In the genomic region with DNA sequence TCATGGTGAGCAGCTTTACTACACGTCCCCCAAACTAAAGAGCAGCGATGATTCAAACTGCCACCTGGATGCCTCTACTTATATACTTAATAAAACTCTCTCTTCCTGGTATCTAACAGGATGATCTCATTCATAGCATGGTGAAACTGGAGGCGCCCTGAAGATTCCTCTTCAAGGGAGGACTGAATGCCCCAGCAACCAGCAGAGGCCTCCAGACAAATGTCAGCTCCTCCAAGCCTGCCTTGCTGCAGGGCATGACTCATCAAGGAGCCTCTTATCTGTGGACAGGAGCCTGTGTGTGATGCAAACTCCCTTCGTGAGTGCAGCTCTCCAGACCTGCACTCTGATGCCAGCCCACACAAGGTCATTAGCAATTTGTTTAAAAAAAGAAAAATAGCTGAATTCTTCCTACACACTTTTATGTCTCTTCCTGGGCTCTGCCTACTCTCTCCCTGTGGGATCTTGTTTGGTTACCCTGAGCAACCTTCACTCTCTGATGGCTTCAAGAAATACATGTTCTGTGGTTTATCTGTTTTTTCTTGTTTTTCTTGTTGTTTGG, we compare ENCODE assay signal across 1 cellular context.
TF ChIP-seq lines count a peak whose summit lies in the region.

No MANE protein-coding gene starts in this region.

TF ChIP-seq in WTC11, 78 proteins besides CTCF, POLR2A, EP300 and RAD21 (continued from another document):
- TF ChIP-seq STAT6 (CRISPR knock-in tag; conservative IDR thresholded peaks at IDR 0.05; ENCODE audit: low read depth) (no peak), EMX1 (CRISPR knock-in tag; IDR thresholded peaks at IDR 0.05) (no peak), TEAD4 (CRISPR knock-in tag; IDR thresholded peaks at IDR 0.05) (no peak), CBFB (CRISPR knock-in tag; IDR thresholded peaks at IDR 0.05; ENCODE audit: low read depth) (no peak)
- TF ChIP-seq, protein P1, sequence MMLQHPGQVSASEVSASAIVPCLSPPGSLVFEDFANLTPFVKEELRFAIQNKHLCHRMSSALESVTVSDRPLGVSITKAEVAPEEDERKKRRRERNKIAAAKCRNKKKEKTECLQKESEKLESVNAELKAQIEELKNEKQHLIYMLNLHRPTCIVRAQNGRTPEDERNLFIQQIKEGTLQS (CRISPR knock-in tag; conservative IDR thresholded peaks at IDR 0.05): no peak
- TF ChIP-seq, protein P2, sequence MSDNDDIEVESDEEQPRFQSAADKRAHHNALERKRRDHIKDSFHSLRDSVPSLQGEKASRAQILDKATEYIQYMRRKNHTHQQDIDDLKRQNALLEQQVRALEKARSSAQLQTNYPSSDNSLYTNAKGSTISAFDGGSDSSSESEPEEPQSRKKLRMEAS (CRISPR knock-in tag; IDR thresholded peaks at IDR 0.05): no peak
